ENCODE assay signal across 8 cellular contexts in genomic region chr9:88578486-88579362, GRCh38. TPM values are rescaled to one million over a fixed set of nuclear protein-coding genes. Genes with fewer than 3 reads are reported as not detected.
DNase-seq lines count a peak whose midpoint lies in the region; ATAC-seq and TF ChIP-seq lines count a peak whose summit lies in the region.

No MANE protein-coding gene starts in this region.

- H3K36me3 Mint-ChIP-seq in activated T-helper 1 cell treated with anti-CD3 and anti-CD28 coated beads, Interleukin-12 subunit alpha, Interleukin-12 subunit beta, Interleukin-2, Interleukin-4 antibody, amounts not matched to agents 30 ng/mL and 10 ng/mL and 1 ng/mL, durations not matched to agents 14 hours and 24 hours and 36 hours (ENCODE audit: low read depth), result no peaks in the 10 kb centered on the region

- no peak for TF ChIP-seq EP300 in neural cell (conservative IDR thresholded peaks at IDR 0.05; ENCODE audit: poor library complexity, severe bottlenecking)
- no peak for TF ChIP-seq EP300 in stomach (IDR thresholded peaks at IDR 0.05)

- H3K9me3 Mint-ChIP-seq in activated T-helper 1 cell treated with anti-CD3 and anti-CD28 coated beads, Interleukin-12 subunit alpha, Interleukin-12 subunit beta, Interleukin-2, Interleukin-4 antibody, amounts not matched to agents 30 ng/mL and 10 ng/mL and 1 ng/mL, durations not matched to agents 14 hours and 24 hours and 36 hours, result no peaks in the 10 kb centered on the region

- TF ChIP-seq POLR2A in stomach (IDR thresholded peaks at IDR 0.05), result no peak

- H3K27me3 ChIP-seq in BE2C (no peaks in the 10 kb centered on the region), neural cell (ENCODE audit: insufficient read depth, low read depth, low read length) (no peaks in the 10 kb centered on the region), stomach (no peaks in the 10 kb centered on the region)

- H3K27ac Mint-ChIP-seq in activated T-helper 1 cell treated with anti-CD3 and anti-CD28 coated beads, Interleukin-12 subunit alpha, Interleukin-12 subunit beta, Interleukin-2, Interleukin-4 antibody, amounts not matched to agents 30 ng/mL and 10 ng/mL and 1 ng/mL, durations not matched to agents 14 hours and 24 hours and 36 hours, result no peak overlapping the region

- H3K4me3 ChIP-seq in BE2C (ENCODE audit: low read depth, low read length) (peak overlapping the region; percentile 21; the same call in 1 of the 2 replicates), fibroblast of pulmonary artery (replicated peaks; ENCODE audit: low read depth, low read length) (no peak overlapping the region), neural cell (ENCODE audit: low read length) (no peak overlapping the region), stomach (no peak overlapping the region)

- no peak overlapping the region for H3K4me2 ChIP-seq in neural cell (ENCODE audit: low read length)

- H3K4me1 ChIP-seq in BE2C, result no peaks in the 10 kb centered on the region
- H3K4me1 ChIP-seq in stomach, result peaks cover 0 to 12% (median 7%) of the 10 kb centered on the region in 4 donors

- no peak overlapping the region for H3K9ac ChIP-seq in neural cell (ENCODE audit: low read length)

- H3K36me3 ChIP-seq in BE2C (no peaks in the 10 kb centered on the region), neural cell (ENCODE audit: insufficient read depth, low read length) (no peaks in the 10 kb centered on the region), stomach (no peaks in the 10 kb centered on the region)

- H3K79me2 ChIP-seq in neural cell (replicated peaks; ENCODE audit: insufficient read depth, low read length), result no peaks in the 10 kb centered on the region

- H4K20me1 ChIP-seq in neural cell (ENCODE audit: insufficient read depth), result no peaks in the 10 kb centered on the region

- H3K27ac ChIP-seq in neural cell (ENCODE audit: low read length) (no peak overlapping the region), stomach (no peak overlapping the region)

- TF ChIP-seq CTCF in BE2C (IDR thresholded peaks at IDR 0.05; ENCODE audit: low read depth, low read length) (peak; percentile 93), fibroblast of pulmonary artery (IDR thresholded peaks at IDR 0.05; ENCODE audit: low read length, missing control alignments) (peak; percentile 93), neural cell (IDR thresholded peaks at IDR 0.05; ENCODE audit: poor library complexity, severe bottlenecking) (peak; percentile 63), stomach (IDR thresholded peaks at IDR 0.05) (peak in 6 of 7 experiments; percentile 27 to 99 (median 92))

- H3K9me3 ChIP-seq in BE2C (no peaks in the 10 kb centered on the region), neural cell (ENCODE audit: low read length) (no peaks in the 10 kb centered on the region), stomach (no peaks in the 10 kb centered on the region)

- H3F3A ChIP-seq in neural cell (ENCODE audit: insufficient read depth, low read length, poor library complexity, severe bottlenecking), result no peaks in the 10 kb centered on the region

- peaks cover 5% of the 10 kb centered on the region for H3K4me1 Mint-ChIP-seq in activated T-helper 1 cell treated with anti-CD3 and anti-CD28 coated beads, Interleukin-12 subunit alpha, Interleukin-12 subunit beta, Interleukin-2, Interleukin-4 antibody, amounts not matched to agents 30 ng/mL and 10 ng/mL and 1 ng/mL, durations not matched to agents 14 hours and 24 hours and 36 hours (ENCODE audit: low read depth)

- 41 to 43% (median 42%) methylated on average over 26 to 27 of the region's 27 CpGs for WGBS in stomach, 5 donors

- no peak overlapping the region for H2AFZ ChIP-seq in neural cell (ENCODE audit: low read depth, low read length)

- H3K27me3 Mint-ChIP-seq in activated T-helper 1 cell treated with anti-CD3 and anti-CD28 coated beads, Interleukin-12 subunit alpha, Interleukin-12 subunit beta, Interleukin-2, Interleukin-4 antibody, amounts not matched to agents 30 ng/mL and 10 ng/mL and 1 ng/mL, durations not matched to agents 14 hours and 24 hours and 36 hours (ENCODE audit: insufficient read depth), result peaks cover 14% of the 10 kb centered on the region

- H3K9me2 ChIP-seq in neural cell (ENCODE audit: insufficient read depth, low read length), result no peaks in the 10 kb centered on the region

- TF ChIP-seq RAD21 in neural cell (conservative IDR thresholded peaks at IDR 0.05), result peak; percentile 58

- ATAC-seq in GM18909 (IDR thresholded peaks at IDR 0.05; ENCODE audit: poor library complexity, unreplicated experiment) (peak; percentile 79), HG03280 (IDR thresholded peaks at IDR 0.05; ENCODE audit: unreplicated experiment) (peak; percentile 86)

- no peak overlapping the region for H3K4me3 Mint-ChIP-seq in activated T-helper 1 cell treated with anti-CD3 and anti-CD28 coated beads, Interleukin-12 subunit alpha, Interleukin-12 subunit beta, Interleukin-2, Interleukin-4 antibody, amounts not matched to agents 30 ng/mL and 10 ng/mL and 1 ng/mL, durations not matched to agents 14 hours and 24 hours and 36 hours

- intact Hi-C loops in activated T-helper 1 cell treated with anti-CD3 and anti-CD28 coated beads, Interleukin-12 subunit alpha, Interleukin-12 subunit beta, Interleukin-2, Interleukin-4 antibody, amounts not matched to agents 30 ng/mL and 10 ng/mL and 1 ng/mL, durations not matched to agents 14 hours and 24 hours and 36 hours (cut with micrococcal nuclease), result loop anchor here (1.0 to 5.0 kb wide), 5 partner anchors 190 to 627 kb away; partner anchors contain the start of gene SPIN1
- intact Hi-C loops in stomach (cut with DNase I; ENCODE audit: low total_unique reads), result loop anchor here (10.0 kb wide), 1 partner anchor 474 kb away; no protein-coding TSS in a partner anchor

- DNase-seq in BE2C, result peak; percentile 81
- peak; percentile 62 for DNase-seq in RKO (ENCODE audit: low spot score)
- peak; percentile 46 for DNase-seq in activated T-helper 1 cell treated with anti-CD3 and anti-CD28 coated beads, Interleukin-12 subunit alpha, Interleukin-12 subunit beta, Interleukin-2, Interleukin-4 antibody, amounts not matched to agents 30 ng/mL and 10 ng/mL and 1 ng/mL, durations not matched to agents 14 hours and 24 hours and 36 hours (ENCODE audit: low spot score)
- DNase-seq in fibroblast of pulmonary artery (ENCODE audit: low read depth), result peak; percentile 79
- peak; percentile 89 for DNase-seq in stomach

TF ChIP-seq in neural cell, 6 proteins besides CTCF, POLR2A, EP300 and RAD21:
- TF ChIP-seq SMC3 (conservative IDR thresholded peaks at IDR 0.05; ENCODE audit: poor library complexity) (peak; percentile 69), POLR2AphosphoS5 (IDR thresholded peaks at IDR 0.05) (no peak)

RNA-seq across cellular contexts. Expression of gene NXNL2, which starts 43.7 kb away (rescaled TPM):
- 0.43 TPM for polyA plus RNA-seq in BE2C (2012; ENCODE audit: insufficient read depth, insufficient read length, low read depth)
- total RNA-seq in activated T-helper 1 cell treated with anti-CD3 and anti-CD28 coated beads, Interleukin-12 subunit alpha, Interleukin-12 subunit beta, Interleukin-2, Interleukin-4 antibody, amounts not matched to agents 30 ng/mL and 10 ng/mL and 1 ng/mL, durations not matched to agents 14 hours and 24 hours and 36 hours, result not detected in 2 replicates
- polyA plus RNA-seq in neural cell (0.51 and 1.0 TPM in 2 replicates), stomach (1 to 10 TPM in 1 of 3 donors, under 1 TPM in 1, not detected in 1; 0.43 to 1.1 TPM)
- 0.81 TPM in 1 of 2 replicates, not detected in the other for polyA minus RNA-seq in neural cell
- not detected for total RNA-seq in stomach
